In genomic region chr12:131001493-131001892, GRCh38 we compare ENCODE assay signal across 24 cellular contexts. TPM values are rescaled to one million over a fixed set of nuclear protein-coding genes. Genes with fewer than 3 reads are reported as not detected.
DNase-seq lines count a peak whose midpoint lies in the region; ATAC-seq and TF ChIP-seq lines count a peak whose summit lies in the region.
"Had no signal": no experiment of that assay in that cellular context is flagged by ENCODE, and none has a peak within 500 bp of the region (broad histone marks: within the 10 kb centered on the region; RNA-seq: fewer than 3 reads in every experiment).

No MANE protein-coding gene starts in this region.

- TF ChIP-seq CTCF in cardiac muscle cell (IDR thresholded peaks at IDR 0.05; ENCODE audit: low read depth, low read length), result no peak
- no peak for TF ChIP-seq CTCF in lower lobe of right lung (IDR thresholded peaks at IDR 0.05)
- TF ChIP-seq CTCF in breast epithelium (IDR thresholded peaks at IDR 0.05), result no peak
- no peak for TF ChIP-seq CTCF in tibial nerve (IDR thresholded peaks at IDR 0.05)
- TF ChIP-seq CTCF in endothelial cell (IDR thresholded peaks at IDR 0.05; ENCODE audit: unreplicated experiment), result no peak

- H3K36me3 ChIP-seq in cardiac muscle cell (peaks cover 11% of the 10 kb centered on the region), MG63 (no peaks in the 10 kb centered on the region), lower lobe of right lung (peaks cover 48% of the 10 kb centered on the region), stomach smooth muscle (ENCODE audit: control insufficient read depth in 2 of 2, insufficient read depth in 2 of 2, low read length in 2 of 2) (peaks cover 0 to 9% of the 10 kb centered on the region in 2 donors), breast epithelium (no peaks in the 10 kb centered on the region), tibial nerve (peaks cover 0 to 52% (median 0%) of the 10 kb centered on the region in 3 donors)
- H3K36me3 ChIP-seq: ovary, Peyer's patch had no signal

- ATAC-seq in left ventricle myocardium superior (no peak), lower lobe of right lung (peak; percentile 79 to 84)

- no peaks in the 10 kb centered on the region for H3K4me1 Mint-ChIP-seq in endothelial cell (ENCODE audit: unreplicated experiment)
- H3K4me1 Mint-ChIP-seq: activated CD4-positive, alpha-beta memory T cell treated with anti-CD3 and anti-CD28 coated beads, Interleukin-2, amount 10 ng/mL, durations not matched to agents 7 days and 5 days had no signal

- no peak overlapping the region for H3K4me3 Mint-ChIP-seq in endothelial cell (ENCODE audit: unreplicated experiment)
- H3K4me3 Mint-ChIP-seq: activated CD4-positive, alpha-beta memory T cell treated with anti-CD3 and anti-CD28 coated beads, Interleukin-2, amount 10 ng/mL, durations not matched to agents 7 days and 5 days; activated T-helper 1 cell treated with anti-CD3 and anti-CD28 coated beads, Interleukin-12 subunit alpha, Interleukin-12 subunit beta, Interleukin-2, Interleukin-4 antibody, amounts not matched to agents 30 ng/mL and 10 ng/mL and 1 ng/mL, durations not matched to agents 14 hours and 24 hours and 36 hours; CD4-positive, alpha-beta T cell; dendritic cell treated with granulocyte-macrophage colony-stimulating factor and Interleukin-4, amounts not matched to agents 40 ng/mL and 50 ng/mL, for 4 days; nephron had no signal

- intact Hi-C loops in left ventricle myocardium superior (cut with micrococcal nuclease), result no loop called here
- intact Hi-C loops in lower lobe of right lung (cut with DNase I), result no loop called here
- intact Hi-C loops in breast epithelium (cut with DNase I; ENCODE audit: low total_unique reads), result no loop called here

- TF ChIP-seq POLR2A in breast epithelium (IDR thresholded peaks at IDR 0.05) (no peak), tibial nerve (IDR thresholded peaks at IDR 0.05) (no peak)

- H3K36me3 Mint-ChIP-seq in endothelial cell (ENCODE audit: low read depth, unreplicated experiment), result no peaks in the 10 kb centered on the region

- no peak overlapping the region for H3K27ac Mint-ChIP-seq in endothelial cell (ENCODE audit: unreplicated experiment)
- H3K27ac Mint-ChIP-seq: activated CD4-positive, alpha-beta memory T cell treated with anti-CD3 and anti-CD28 coated beads, Interleukin-2, amount 10 ng/mL, durations not matched to agents 7 days and 5 days; activated T-helper 1 cell treated with anti-CD3 and anti-CD28 coated beads, Interleukin-12 subunit alpha, Interleukin-12 subunit beta, Interleukin-2, Interleukin-4 antibody, amounts not matched to agents 30 ng/mL and 10 ng/mL and 1 ng/mL, durations not matched to agents 14 hours and 24 hours and 36 hours; CD4-positive, alpha-beta T cell; dendritic cell treated with granulocyte-macrophage colony-stimulating factor and Interleukin-4, amounts not matched to agents 40 ng/mL and 50 ng/mL, for 4 days; nephron had no signal

- WGBS in tibial nerve, 2 donors, result 89 to 94% methylated on average over 1 of the region's 1 CpG

- H3K4me1 ChIP-seq in cardiac muscle cell (ENCODE audit: low read depth) (peaks cover 6% of the 10 kb centered on the region), lower lobe of right lung (peaks cover 16% of the 10 kb centered on the region), stomach smooth muscle (ENCODE audit: control insufficient read depth, insufficient read depth, low read length) (peaks cover 22% of the 10 kb centered on the region), breast epithelium (no peaks in the 10 kb centered on the region), tibial nerve (peaks cover 0 to 15% (median 0%) of the 10 kb centered on the region in 4 donors)
- H3K4me1 ChIP-seq: A549, Peyer's patch had no signal

- peak overlapping the region; percentile 88 for H3K27ac ChIP-seq in cardiac muscle cell
- peak overlapping the region; percentile 65 for H3K27ac ChIP-seq in lower lobe of right lung
- peak overlapping the region; percentile 75 for H3K27ac ChIP-seq in stomach smooth muscle (ENCODE audit: low read length)
- H3K27ac ChIP-seq in breast epithelium, result no peak overlapping the region
- H3K27ac ChIP-seq in tibial nerve, result no peak overlapping the region
- H3K27ac ChIP-seq: A549, ovary, Peyer's patch had no signal

- H3K4me3 ChIP-seq in cardiac muscle cell, result no peak overlapping the region
- H3K4me3 ChIP-seq in MG63, result no peak overlapping the region
- H3K4me3 ChIP-seq in lower lobe of right lung, result no peak overlapping the region
- H3K4me3 ChIP-seq in stomach smooth muscle (ENCODE audit: low read length in 2 of 2), result no peak overlapping the region
- H3K4me3 ChIP-seq in breast epithelium, result no peak overlapping the region
- no peak overlapping the region for H3K4me3 ChIP-seq in tibial nerve
- H3K4me3 ChIP-seq: A549, ovary, Peyer's patch had no signal

- TF ChIP-seq EP300 in tibial nerve (IDR thresholded peaks at IDR 0.05), result no peak

- H3K9me3 ChIP-seq in cardiac muscle cell (ENCODE audit: low read depth) (no peaks in the 10 kb centered on the region), MG63 (no peaks in the 10 kb centered on the region), lower lobe of right lung (no peaks in the 10 kb centered on the region), stomach smooth muscle (ENCODE audit: control insufficient read depth in 2 of 2, low read length in 2 of 2) (no peaks in the 10 kb centered on the region), breast epithelium (no peaks in the 10 kb centered on the region), tibial nerve (peaks cover 0 to 5% (median 0%) of the 10 kb centered on the region in 4 donors)
- H3K9me3 ChIP-seq: A549, ovary, Peyer's patch had no signal

- DNase-seq in cardiac muscle cell (ENCODE audit: low read depth in 1 of 2, low spot score in 1 of 2) (no peak), left ventricle myocardium superior (no peak), MG63 (peak; percentile 18), lower lobe of right lung (peak; percentile 45), breast epithelium (ENCODE audit: low spot score in 2 of 2) (no peak), tibial nerve (ENCODE audit: low spot score in 2 of 2) (no peak), endothelial cell (ENCODE audit: low spot score) (no peak)
- DNase-seq: activated CD4-positive, alpha-beta memory T cell treated with anti-CD3 and anti-CD28 coated beads, Interleukin-2, amount 10 ng/mL, durations not matched to agents 7 days and 5 days; activated CD8-positive, alpha-beta memory T cell treated with anti-CD3 and anti-CD28 coated beads, Interleukin-2, amount 50 U/mL, for 48 hours; activated naive CD4-positive, alpha-beta T cell treated with Interleukin-2 at 50 U/mL for 16 hours; CD4-positive, alpha-beta T cell; NCI-H1417 treated with DMSO at 0.1 percent for 48 hours; NCI-H2029 treated with DMSO at 0.1 percent for 48 hours; ovary; stimulated activated CD4-positive, alpha-beta T cell treated with anti-CD3 and anti-CD28 coated beads, Interleukin-4, amount 100 ng/mL, for 1 hour; SW 1271; T-helper 9 cell had no signal

- H3K27me3 ChIP-seq in cardiac muscle cell (no peaks in the 10 kb centered on the region), MG63 (no peaks in the 10 kb centered on the region), lower lobe of right lung (ENCODE audit: low read depth) (no peaks in the 10 kb centered on the region), stomach smooth muscle (ENCODE audit: control insufficient read depth in 1 of 2, insufficient read depth in 2 of 2, low read length in 2 of 2) (no peaks in the 10 kb centered on the region), breast epithelium (peaks cover 0 to 10% of the 10 kb centered on the region in 2 donors), tibial nerve (no peaks in the 10 kb centered on the region)
- H3K27me3 ChIP-seq: ovary, Peyer's patch had no signal

- no peaks in the 10 kb centered on the region for H3K9me3 Mint-ChIP-seq in endothelial cell (ENCODE audit: unreplicated experiment)
- H3K9me3 Mint-ChIP-seq: CD4-positive, alpha-beta T cell; dendritic cell treated with granulocyte-macrophage colony-stimulating factor and Interleukin-4, amounts not matched to agents 40 ng/mL and 50 ng/mL, for 4 days had no signal

- no peak overlapping the region for H3K9ac ChIP-seq in stomach smooth muscle (ENCODE audit: low read length in 2 of 2)

- H3K27me3 Mint-ChIP-seq in endothelial cell (ENCODE audit: unreplicated experiment), result peaks cover 8% of the 10 kb centered on the region
- H3K27me3 Mint-ChIP-seq: activated CD4-positive, alpha-beta memory T cell treated with anti-CD3 and anti-CD28 coated beads, Interleukin-2, amount 10 ng/mL, durations not matched to agents 7 days and 5 days had no signal

RNA-seq across cellular contexts. Expression of gene ADGRD1, which starts 47.8 kb away (rescaled TPM):
- total RNA-seq in cardiac muscle cell, result 58.8 and 74.0 TPM in 2 replicates
- polyA plus RNA-seq in cardiac muscle cell, result 66.6 and 76.2 TPM in 2 replicates
- 83.6 TPM for total RNA-seq in left ventricle myocardium superior
- 0.89 and 5.3 TPM in 2 replicates for total RNA-seq in MG63 (2014; rRNA removed; shearing (Covaris generic); ENCODE audit: low replicate concordance)
- total RNA-seq in lower lobe of right lung, result 108 TPM
- total RNA-seq in breast epithelium, result 10 to 100 TPM; 11.6 to 47.5 (median 18.7) TPM
- total RNA-seq in tibial nerve, result 100 to 1,000 TPM in 3 of 4 donors, 10 to 100 TPM in 1; 99.0 to 179 (median 125) TPM
- 1.7 TPM for total RNA-seq in endothelial cell (ENCODE audit: unreplicated experiment)
- polyA plus RNA-seq: keratinocyte had no signal

Comparison
In these comparisons a context has a peak if more than half of its experiments do, and no peak if none do; other contexts are left out.
1. DNase-seq: peak in MG63 (single experiment) and lower lobe of right lung (single experiment); none in cardiac muscle cell (0 of 2), left ventricle myocardium superior (single experiment), breast epithelium (0 of 2), tibial nerve (0 of 2) and endothelial cell (single experiment).
2. H3K27ac ChIP-seq: peak in cardiac muscle cell (single experiment), lower lobe of right lung (single experiment) and stomach smooth muscle (single experiment); none in breast epithelium (0 of 2) and tibial nerve (0 of 4).